Comparison of ENCODE assay signal across 21 cellular contexts in genomic region chr11:116243975-116244374, GRCh38.
A peak's percentile ranks its signal among the peaks of the same experiment; 100 is the strongest.
DNase-seq lines count a peak whose midpoint lies in the region; ATAC-seq and TF ChIP-seq lines count a peak whose summit lies in the region.
"Had no signal": no experiment of that assay in that cellular context is flagged by ENCODE, and none has a peak within 500 bp of the region (broad histone marks: within the 10 kb centered on the region; RNA-seq: fewer than 3 reads in every experiment).

No MANE protein-coding gene starts in this region.

- H4K5ac ChIP-seq in IMR-90 (ENCODE audit: low read depth, low read length) = no peak overlapping the region

- H3K18ac ChIP-seq in IMR-90 (ENCODE audit: low read depth, low read length) = no peak overlapping the region

- no peak overlapping the region for H3K27ac ChIP-seq in IMR-90 (ENCODE audit: insufficient read depth, low read length)
- H3K27ac ChIP-seq in endodermal cell (ENCODE audit: low read depth, low read length) = no peak overlapping the region
- H3K27ac ChIP-seq in CD4-positive, alpha-beta T cell (ENCODE audit: low read depth, low read length) = no peak overlapping the region
- H3K27ac ChIP-seq: 22Rv1, BLaER1, C4-2B had no signal

- H4K91ac ChIP-seq in IMR-90 (ENCODE audit: insufficient read depth, low read depth, low read length) = no peak overlapping the region

- no peak for TF ChIP-seq POLR2A in IMR-90 (IDR thresholded peaks at IDR 0.05; ENCODE audit: low read depth, low read length)

- no peaks in the 10 kb centered on the region for H3K4me1 ChIP-seq in IMR-90 (ENCODE audit: control insufficient read depth, insufficient read depth, low read length)
- H3K4me1 ChIP-seq in endodermal cell (ENCODE audit: control insufficient read depth, insufficient read depth, low read length) = no peaks in the 10 kb centered on the region
- no peaks in the 10 kb centered on the region for H3K4me1 ChIP-seq in mucosa of descending colon (ENCODE audit: low read depth)
- H3K4me1 ChIP-seq: BLaER1 had no signal

- no peaks in the 10 kb centered on the region for H3K9me1 ChIP-seq in IMR-90 (ENCODE audit: insufficient read depth, low read length)

- ATAC-seq in IMR-90 (ENCODE audit: low read depth) (no peak), mucosa of descending colon (no peak), GM21381 (IDR thresholded peaks at IDR 0.05; ENCODE audit: unreplicated experiment) (no peak)
- no peak for ATAC-seq in CD4-positive, alpha-beta T cell (ENCODE audit: poor library complexity)
- ATAC-seq: GM12878, HCT116 had no signal

- DNase-seq in NCI-H1417 (lab: John Stamatoyannopoulos, UW) (peak in 2 of 3 experiments; percentile 9 to 26), NCI-H1417 treated with DMSO at 0.1 percent for 48 hours (lab: John Stamatoyannopoulos, UW) (no peak), IMR-90 (no peak), endodermal cell (peak; percentile 61), posterior vena cava (ENCODE audit: low spot score) (peak; percentile 6), mucosa of descending colon (no peak)
- no peak for DNase-seq in CD4-positive, alpha-beta T cell
- DNase-seq: CD4-positive, CD25-positive, alpha-beta regulatory T cell; CD8-positive, alpha-beta memory T cell; DMS 273 treated with DMSO at 0.1 percent for 48 hours; DMS79; EL; GDM1; H9 had no signal

- no peak overlapping the region for H3K27ac Mint-ChIP-seq in endodermal cell
- H3K27ac Mint-ChIP-seq in CD4-positive, alpha-beta T cell = no peak overlapping the region
- H3K27ac Mint-ChIP-seq: B cell; CD4-positive, CD25-positive, alpha-beta regulatory T cell; H9 had no signal

- peaks cover 10% of the 10 kb centered on the region for H3K4me1 Mint-ChIP-seq in endodermal cell
- no peaks in the 10 kb centered on the region for H3K4me1 Mint-ChIP-seq in CD4-positive, alpha-beta T cell (ENCODE audit: low read depth)
- H3K4me1 Mint-ChIP-seq: B cell; CD4-positive, CD25-positive, alpha-beta regulatory T cell; CD8-positive, alpha-beta memory T cell had no signal

- POLR2A ChIA-PET in IMR-90 (lab: Charles Lee; ENCODE audit: unreplicated experiment) = no interaction called here
- POLR2A ChIA-PET in CD4-positive, alpha-beta T cell (lab: Charles Lee) = no interaction called here

- intact Hi-C loops in IMR-90 (cut with micrococcal nuclease) (no loop called here), posterior vena cava (cut with DNase I) (no loop called here), mucosa of descending colon (cut with DNase I, micrococcal nuclease) (no loop called here)
- intact Hi-C loops in CD4-positive, alpha-beta T cell (cut with DNase I, micrococcal nuclease) = no loop called here

- no peaks in the 10 kb centered on the region for H3K27me3 ChIP-seq in IMR-90 (ENCODE audit: control insufficient read depth, insufficient read depth, low read length)
- no peaks in the 10 kb centered on the region for H3K27me3 ChIP-seq in endodermal cell (ENCODE audit: control insufficient read depth, insufficient read depth, low read length, poor library complexity, severe bottlenecking)
- no peaks in the 10 kb centered on the region for H3K27me3 ChIP-seq in CD4-positive, alpha-beta T cell (ENCODE audit: control insufficient read depth, insufficient read depth, low read length)
- H3K27me3 ChIP-seq: BLaER1 had no signal

- no peak overlapping the region for H2BK15ac ChIP-seq in IMR-90 (ENCODE audit: low read depth, low read length)

- dilution Hi-C loops in IMR-90 (cut with HindIII; ENCODE audit: low sequenced_read_pairs, unreplicated experiment) = no loop called here

- no peak overlapping the region for H3K56ac ChIP-seq in IMR-90 (ENCODE audit: extremely low read depth, insufficient read depth, low read length)

- no TSS peak for BruUV-seq in IMR-90 (replicated peaks; lab: Mats Ljungman, UMichigan)

- H3K9me3 Mint-ChIP-seq in endodermal cell = no peaks in the 10 kb centered on the region
- H3K9me3 Mint-ChIP-seq in CD4-positive, alpha-beta T cell = no peaks in the 10 kb centered on the region
- H3K9me3 Mint-ChIP-seq: H9 had no signal

- H3K9ac ChIP-seq in IMR-90 (ENCODE audit: low read depth, low read length) (no peak overlapping the region), endodermal cell (ENCODE audit: extremely low read depth, low read length, poor library complexity, severe bottlenecking) (no peak overlapping the region)
- H3K9ac ChIP-seq: BLaER1 had no signal

- H4K20me1 ChIP-seq in IMR-90 (ENCODE audit: insufficient read depth, low read length) = no peaks in the 10 kb centered on the region
- H4K20me1 ChIP-seq: BLaER1 had no signal

- H3K36me3 Mint-ChIP-seq in endodermal cell (ENCODE audit: low read depth) = no peaks in the 10 kb centered on the region
- no peaks in the 10 kb centered on the region for H3K36me3 Mint-ChIP-seq in CD4-positive, alpha-beta T cell (ENCODE audit: low read depth)
- H3K36me3 Mint-ChIP-seq: CD4-positive, CD25-positive, alpha-beta regulatory T cell; CD8-positive, alpha-beta memory T cell had no signal

- no peak overlapping the region for H4K8ac ChIP-seq in IMR-90 (ENCODE audit: low read depth in 2 of 2, low read length in 2 of 2)

- no peak overlapping the region for H3K4me2 ChIP-seq in IMR-90 (ENCODE audit: low read depth, low read length)
- H3K4me2 ChIP-seq: BLaER1 had no signal

- no peaks in the 10 kb centered on the region for H3K9me3 ChIP-seq in IMR-90 (ENCODE audit: control insufficient read depth, insufficient read depth, low read length)
- H3K9me3 ChIP-seq in endodermal cell (ENCODE audit: control insufficient read depth, low read length) = no peaks in the 10 kb centered on the region
- no peaks in the 10 kb centered on the region for H3K9me3 ChIP-seq in mucosa of descending colon
- no peaks in the 10 kb centered on the region for H3K9me3 ChIP-seq in CD4-positive, alpha-beta T cell (ENCODE audit: control insufficient read depth, low read length)
- H3K9me3 ChIP-seq: BLaER1 had no signal

- in situ Hi-C loops in IMR-90 (cut with MboI; ENCODE audit: low sequenced_read_pairs) = no loop called here

- no peak overlapping the region for H2BK120ac ChIP-seq in IMR-90 (ENCODE audit: low read depth, low read length)

- no CpG with 5 or more reads among the region's 5 CpGs for WGBS in IMR-90 (ENCODE audit: extremely low coverage in 2 of 2, insufficient read length in 1 of 2), 2 experiments
- 47% methylated on average over 5 of the region's 5 CpGs; no CpG with 5 or more reads in 1 of the 2 experiments for WGBS in endodermal cell (ENCODE audit: insufficient coverage in 1 of 2, insufficient read length in 1 of 2), 2 experiments

- TF ChIP-seq CTCF in IMR-90 (conservative IDR thresholded peaks at IDR 0.05; ENCODE audit: low read depth, low read length) (no peak), endodermal cell (conservative IDR thresholded peaks at IDR 0.05) (no peak), mucosa of descending colon (IDR thresholded peaks at IDR 0.05) (no peak)
- TF ChIP-seq CTCF in CD4-positive, alpha-beta T cell (IDR thresholded peaks at IDR 0.05) = no peak

- no peak overlapping the region for H3K23ac ChIP-seq in IMR-90 (ENCODE audit: low read depth, low read length)

- H3K79me1 ChIP-seq in IMR-90 (ENCODE audit: low read depth in 1 of 2, low read length in 2 of 2) = no peaks in the 10 kb centered on the region

- CTCF ChIA-PET in IMR-90 (lab: Yijun Ruan, JAX) = no interaction called here
- CTCF ChIA-PET in CD4-positive, alpha-beta T cell (lab: Charles Lee) = no interaction called here

- H2AK5ac ChIP-seq in IMR-90 (ENCODE audit: low read depth, low read length) = no peak overlapping the region

- peaks cover 18% of the 10 kb centered on the region for H3K27me3 Mint-ChIP-seq in endodermal cell (ENCODE audit: insufficient read depth)
- peaks cover 25% of the 10 kb centered on the region for H3K27me3 Mint-ChIP-seq in CD4-positive, alpha-beta T cell
- H3K27me3 Mint-ChIP-seq: B cell had no signal

- H2BK20ac ChIP-seq in IMR-90 (ENCODE audit: low read depth, low read length) = no peak overlapping the region

- no peak overlapping the region for H2BK5ac ChIP-seq in IMR-90 (ENCODE audit: low read depth, low read length, poor library complexity, severe bottlenecking)

- no peak overlapping the region for H3K4me3 Mint-ChIP-seq in endodermal cell
- no peak overlapping the region for H3K4me3 Mint-ChIP-seq in CD4-positive, alpha-beta T cell
- H3K4me3 Mint-ChIP-seq: B cell; CD4-positive, CD25-positive, alpha-beta regulatory T cell; CD8-positive, alpha-beta memory T cell; H9 had no signal

- H3K36me3 ChIP-seq in IMR-90 (ENCODE audit: control insufficient read depth, insufficient read depth, low read length) (no peaks in the 10 kb centered on the region), endodermal cell (ENCODE audit: control insufficient read depth, insufficient read depth, low read length) (no peaks in the 10 kb centered on the region), mucosa of descending colon (ENCODE audit: low read depth) (no peaks in the 10 kb centered on the region)
- H3K36me3 ChIP-seq: BLaER1 had no signal

- no peak for TF ChIP-seq RAD21 in IMR-90 (IDR thresholded peaks at IDR 0.05; ENCODE audit: low read length)

- no peak overlapping the region for H2AFZ ChIP-seq in IMR-90 (replicated peaks; ENCODE audit: low read length, poor library complexity)

- H3K4ac ChIP-seq in IMR-90 (ENCODE audit: low read depth, low read length) = no peak overlapping the region

- H3K4me3 ChIP-seq in IMR-90 (ENCODE audit: insufficient read depth, low read depth, low read length) = no peak overlapping the region
- H3K4me3 ChIP-seq in endodermal cell (ENCODE audit: low read length) = no peak overlapping the region
- H3K4me3 ChIP-seq in mucosa of descending colon = no peak overlapping the region
- H3K4me3 ChIP-seq: BLaER1, GM12878 had no signal

- H3K14ac ChIP-seq in IMR-90 (replicated peaks; ENCODE audit: low read depth, low read length) = no peak overlapping the region

- H2AK9ac ChIP-seq in IMR-90 (replicated peaks; ENCODE audit: low read depth, low read length, poor library complexity) = peak overlapping the region; percentile 35

TF ChIP-seq in IMR-90, 13 proteins besides CTCF, POLR2A, EP300 and RAD21:
- TF ChIP-seq MAZ (IDR thresholded peaks at IDR 0.05; ENCODE audit: borderline replicate concordance, low read depth, low read length) = no peak

Comparison
In these comparisons a context has a peak if more than half of its experiments do, and no peak if none do; other contexts are left out.
1. DNase-seq: peak in NCI-H1417 (2 of 3), endodermal cell (single experiment) and posterior vena cava (single experiment); none in NCI-H1417 treated with DMSO at 0.1 percent for 48 hours (single experiment), IMR-90 (single experiment), mucosa of descending colon (0 of 3) and CD4-positive, alpha-beta T cell (0 of 10).